1 cellular context compared by ENCODE assay signal in the genomic region with DNA sequence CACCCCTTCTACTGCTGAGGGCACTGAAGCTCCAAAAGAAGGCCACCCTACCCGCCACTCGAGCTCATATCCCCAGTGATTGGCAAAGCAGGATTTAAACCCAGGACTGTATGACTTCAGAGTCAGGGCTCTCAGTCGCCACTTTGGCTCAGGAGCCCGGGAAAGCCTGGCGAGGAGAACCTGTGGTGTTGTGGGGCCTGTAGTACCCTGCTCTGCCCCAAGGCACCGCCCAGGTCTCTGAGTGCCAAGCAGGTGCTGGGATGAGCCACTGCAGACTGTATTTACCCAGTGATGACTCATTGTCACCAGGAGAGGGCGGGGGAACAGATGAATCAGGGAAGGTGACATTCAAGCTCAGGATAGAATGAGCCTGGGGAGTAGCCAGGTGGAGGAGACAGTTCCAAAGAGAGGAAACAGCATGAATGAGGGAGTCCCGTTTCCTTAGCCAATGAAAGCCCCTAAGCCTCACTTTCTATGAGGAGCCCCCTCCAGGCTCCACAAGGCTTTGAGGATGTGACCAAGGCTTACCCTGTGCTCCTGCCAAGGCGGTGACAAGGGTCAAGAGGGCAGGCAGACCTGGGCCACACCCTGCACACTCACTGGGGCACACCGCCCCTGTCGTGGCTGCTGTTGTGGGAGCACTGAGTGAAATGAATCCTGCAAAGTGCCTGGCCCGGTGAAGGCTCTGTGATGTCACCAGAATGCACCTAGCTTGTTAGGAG.
A peak's percentile ranks its signal among the peaks of the same experiment; 100 is the strongest.
TF ChIP-seq lines count a peak whose summit lies in the region.

No MANE protein-coding gene starts in this region.

TF ChIP-seq in liver, 16 proteins besides CTCF, POLR2A, EP300 and RAD21 (continued from another document):
- TF ChIP-seq, protein P1, sequence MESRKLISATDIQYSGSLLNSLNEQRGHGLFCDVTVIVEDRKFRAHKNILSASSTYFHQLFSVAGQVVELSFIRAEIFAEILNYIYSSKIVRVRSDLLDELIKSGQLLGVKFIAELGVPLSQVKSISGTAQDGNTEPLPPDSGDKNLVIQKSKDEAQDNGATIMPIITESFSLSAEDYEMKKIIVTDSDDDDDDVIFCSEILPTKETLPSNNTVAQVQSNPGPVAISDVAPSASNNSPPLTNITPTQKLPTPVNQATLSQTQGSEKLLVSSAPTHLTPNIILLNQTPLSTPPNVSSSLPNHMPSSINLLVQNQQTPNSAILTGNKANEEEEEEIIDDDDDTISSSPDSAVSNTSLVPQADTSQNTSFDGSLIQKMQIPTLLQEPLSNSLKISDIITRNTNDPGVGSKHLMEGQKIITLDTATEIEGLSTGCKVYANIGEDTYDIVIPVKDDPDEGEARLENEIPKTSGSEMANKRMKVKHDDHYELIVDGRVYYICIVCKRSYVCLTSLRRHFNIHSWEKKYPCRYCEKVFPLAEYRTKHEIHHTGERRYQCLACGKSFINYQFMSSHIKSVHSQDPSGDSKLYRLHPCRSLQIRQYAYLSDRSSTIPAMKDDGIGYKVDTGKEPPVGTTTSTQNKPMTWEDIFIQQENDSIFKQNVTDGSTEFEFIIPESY (IDR thresholded peaks at IDR 0.05): no peak
- TF ChIP-seq GABPA (IDR thresholded peaks at IDR 0.05 in 1 of 2, conservative IDR thresholded peaks at IDR 0.05 in 1 of 2) (peak in 1 of 2 donors; percentile 22), FOXA2 (IDR thresholded peaks at IDR 0.05) (peak; percentile 98)
